In the genomic region with DNA sequence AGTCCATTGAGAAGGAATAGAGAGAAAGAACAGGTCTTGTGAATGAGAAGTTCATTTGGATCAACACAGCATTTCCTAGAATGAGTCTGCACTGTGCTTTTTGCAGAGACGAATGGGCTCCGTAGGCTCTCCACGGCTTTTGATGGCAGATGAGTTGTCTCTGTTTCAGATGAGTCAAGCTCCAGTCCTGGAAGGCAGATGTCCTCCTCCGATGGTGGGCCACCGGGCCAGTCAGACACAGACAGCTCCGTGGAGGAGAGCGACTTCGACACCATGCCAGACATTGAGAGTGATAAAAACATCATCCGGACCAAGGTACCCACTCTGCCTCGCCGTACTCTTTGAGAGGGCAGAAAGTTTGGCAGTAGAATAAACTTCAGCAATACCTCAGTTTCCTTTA, we compare ENCODE assay signal across 34 cellular contexts.
"Had no signal": no experiment of that assay in that cellular context is flagged by ENCODE, and none has a peak within 500 bp of the region (broad histone marks: within the 10 kb centered on the region; RNA-seq: fewer than 3 reads in every experiment).

No MANE protein-coding gene starts in this region.

- H3K27me3 Mint-ChIP-seq: activated CD4-positive, alpha-beta T cell treated with anti-CD3 and anti-CD28 coated beads for 36 hours; activated CD4-positive, alpha-beta T cell treated with anti-CD3 and anti-CD28 coated beads, Interleukin-2, amount 10 ng/mL, durations not matched to agents 7 days and 5 days; activated naive CD8-positive, alpha-beta T cell treated with anti-CD3 and anti-CD28 coated beads for 36 hours had no signal

- H3K4me3 Mint-ChIP-seq: activated CD4-positive, alpha-beta T cell treated with anti-CD3 and anti-CD28 coated beads for 36 hours; activated CD4-positive, alpha-beta T cell treated with anti-CD3 and anti-CD28 coated beads, Interleukin-2, amount 10 ng/mL, durations not matched to agents 7 days and 5 days; activated CD8-positive, alpha-beta T cell treated with anti-CD3 and anti-CD28 coated beads, Interleukin-2, amount 10 ng/mL, durations not matched to agents 7 days and 5 days; activated naive CD8-positive, alpha-beta T cell treated with anti-CD3 and anti-CD28 coated beads for 36 hours; activated T-cell treated with anti-CD3 and anti-CD28 coated beads, Interleukin-2, amount 50 U/mL, for 4 hours; T-helper 1 cell treated with Interleukin-12 subunit alpha and Interleukin-12 subunit beta and Interleukin-4 antibody, amounts not matched to agents 30 μg/mL and 1 μg/mL, for 36 hours; T-helper 2 cell treated with Interferon-gamma antibody and Interleukin-4, amounts not matched to agents 5 μg/mL and 100 μg/mL, for 36 hours; WTC11 had no signal

- H3K27ac Mint-ChIP-seq: activated CD4-positive, alpha-beta T cell treated with anti-CD3 and anti-CD28 coated beads for 36 hours; activated CD4-positive, alpha-beta T cell treated with anti-CD3 and anti-CD28 coated beads, Interleukin-2, amount 10 ng/mL, durations not matched to agents 7 days and 5 days; activated CD8-positive, alpha-beta T cell treated with anti-CD3 and anti-CD28 coated beads, Interleukin-2, amount 10 ng/mL, durations not matched to agents 7 days and 5 days; activated naive CD8-positive, alpha-beta T cell treated with anti-CD3 and anti-CD28 coated beads for 36 hours; T-helper 1 cell treated with Interleukin-12 subunit alpha and Interleukin-12 subunit beta and Interleukin-4 antibody, amounts not matched to agents 30 μg/mL and 1 μg/mL, for 36 hours; T-helper 2 cell treated with Interferon-gamma antibody and Interleukin-4, amounts not matched to agents 5 μg/mL and 100 μg/mL, for 36 hours; WTC11 had no signal

- H3K9me3 ChIP-seq: Peyer's patch, SJSA1, SK-N-SH had no signal

- H3K9me3 Mint-ChIP-seq: activated CD4-positive, alpha-beta T cell treated with anti-CD3 and anti-CD28 coated beads, Interleukin-2, amount 10 ng/mL, durations not matched to agents 7 days and 5 days; activated naive CD8-positive, alpha-beta T cell treated with anti-CD3 and anti-CD28 coated beads for 36 hours; activated T-cell treated with anti-CD3 and anti-CD28 coated beads, Interleukin-2, amount 50 U/mL, for 4 hours; T-helper 1 cell treated with Interleukin-12 subunit alpha and Interleukin-12 subunit beta and Interleukin-4 antibody, amounts not matched to agents 30 μg/mL and 1 μg/mL, for 36 hours; T-helper 2 cell treated with Interferon-gamma antibody and Interleukin-4, amounts not matched to agents 5 μg/mL and 100 μg/mL, for 36 hours; WTC11 had no signal

- H3K4me1 ChIP-seq: SJSA1 had no signal

- H3K27ac ChIP-seq: brain microvascular endothelial cell, Peyer's patch, SJSA1 had no signal

- H3K27me3 ChIP-seq: brain microvascular endothelial cell, Peyer's patch, SJSA1 had no signal

- H3K36me3 Mint-ChIP-seq: WTC11 had no signal

- H3K4me3 ChIP-seq: Peyer's patch, SJSA1 had no signal

- H3K36me3 ChIP-seq: brain microvascular endothelial cell, SJSA1 had no signal

- DNase-seq: activated CD4-positive, alpha-beta T cell treated with anti-CD3 and anti-CD28 coated beads for 36 hours; activated CD4-positive, alpha-beta T cell treated with anti-CD3 and anti-CD28 coated beads, Interleukin-2, amount 10 ng/mL, durations not matched to agents 7 days and 5 days; activated CD4-positive, alpha-beta T cell treated with anti-CD3 and anti-CD28 coated beads, Interleukin-2, amount 50 U/mL, for 48 hours; activated CD8-positive, alpha-beta T cell treated with anti-CD3 and anti-CD28 coated beads, Interleukin-2, amount 10 ng/mL, durations not matched to agents 7 days and 5 days; activated effector memory CD4-positive, alpha-beta T cell treated with anti-CD3 and anti-CD28 coated beads, Interleukin-2, amount 50 U/mL, for 16 hours; activated naive CD4-positive, alpha-beta T cell; activated naive CD4-positive, alpha-beta T cell treated with anti-CD3 and anti-CD28 coated beads, Interleukin-2, amount 50 U/mL, for 16 hours; activated naive CD8-positive, alpha-beta T cell treated with anti-CD3 and anti-CD28 coated beads for 36 hours; activated T-cell treated with anti-CD3 and anti-CD28 coated beads, Interleukin-2, amount 50 U/mL, for 4 hours; amniotic stem cell; aorta; brain microvascular endothelial cell; central memory CD4-positive, alpha-beta T cell; NCI-H1092 treated with DMSO at 0.1 percent for 48 hours; NCI-H1417; NCI-H146; NCI-H187; NCI-H2029 treated with DMSO at 0.1 percent for 48 hours; NCI-H2107; NCI-H2171; NCI-H510A; NCI-H526; NCI-H748 treated with DMSO at 0.1 percent for 48 hours; NK-92 treated with Interleukin-12 subunit alpha and Interleukin-12 subunit beta, amount 100 ng/mL, for 24 hours; PC-3; Peyer's patch; RPMI8226; SHP77 treated with DMSO at 0.1 percent for 48 hours; SK-N-SH had no signal

- ATAC-seq: activated CD4-positive, alpha-beta T cell treated with anti-CD3 and anti-CD28 coated beads for 36 hours; activated CD4-positive, CD25-positive, alpha-beta regulatory T cell treated with anti-CD3 and anti-CD28 coated beads, Interleukin-2, amount 50 U/mL, for 24 hours; activated CD8-positive, alpha-beta T cell treated with anti-CD3 and anti-CD28 coated beads, Interleukin-2, amount 10 ng/mL, durations not matched to agents 7 days and 5 days; activated T-cell treated with anti-CD3 and anti-CD28 coated beads, Interleukin-2, amount 50 U/mL, for 4 hours; PC-3; WTC11 had no signal
